ENCODE assay signal across 19 cellular contexts in genomic region chr15:70250208-70251201, GRCh38.
DNase-seq lines count a peak whose midpoint lies in the region; ATAC-seq, FAIRE-seq and TF ChIP-seq lines count a peak whose summit lies in the region.
"Had no signal": no experiment of that assay in that cellular context is flagged by ENCODE, and none has a peak within 500 bp of the region (broad histone marks: within the 10 kb centered on the region; RNA-seq: fewer than 3 reads in every experiment).

No MANE protein-coding gene starts in this region.

- H3K9me3 Mint-ChIP-seq in mesothelial cell of epicardium: no peaks in the 10 kb centered on the region
- H3K9me3 Mint-ChIP-seq: activated naive CD4-positive, alpha-beta T cell treated with anti-CD3 and anti-CD28 coated beads, Interleukin-2, amount 50 U/mL, for 24 hours had no signal

- H3K4me3 Mint-ChIP-seq in mesothelial cell of epicardium: no peak overlapping the region
- H3K4me3 Mint-ChIP-seq: activated naive CD4-positive, alpha-beta T cell treated with anti-CD3 and anti-CD28 coated beads, Interleukin-2, amount 50 U/mL, for 24 hours; immature natural killer cell had no signal

- H3K4me1 Mint-ChIP-seq in mesothelial cell of epicardium: peaks cover 50% of the 10 kb centered on the region

- no peak for ATAC-seq in Right ventricle myocardium superior (ENCODE audit: poor library complexity)
- ATAC-seq: lower lobe of right lung had no signal

- H3K36me3 Mint-ChIP-seq in mesothelial cell of epicardium: no peaks in the 10 kb centered on the region
- H3K36me3 Mint-ChIP-seq: activated naive CD4-positive, alpha-beta T cell treated with anti-CD3 and anti-CD28 coated beads, Interleukin-2, amount 50 U/mL, for 24 hours; immature natural killer cell had no signal

- peak; percentile 42 for FAIRE-seq in urothelium cell line (lab: Jason Lieb, UNC)
- FAIRE-seq: D721Med had no signal

- no peaks in the 10 kb centered on the region for H3K27me3 Mint-ChIP-seq in mesothelial cell of epicardium (ENCODE audit: low read depth)
- H3K27me3 Mint-ChIP-seq: activated naive CD4-positive, alpha-beta T cell treated with anti-CD3 and anti-CD28 coated beads, Interleukin-2, amount 50 U/mL, for 24 hours had no signal

- no peak for TF ChIP-seq CTCF in mesothelial cell of epicardium (IDR thresholded peaks at IDR 0.05; ENCODE audit: unreplicated experiment)

- peak; percentile 71 for DNase-seq in cardiac septum (ENCODE audit: low spot score)
- no peak for DNase-seq in Right ventricle myocardium superior
- DNase-seq in NCI-H82 treated with DMSO at 0.1 percent for 48 hours (lab: John Stamatoyannopoulos, UW; ENCODE audit: unreplicated experiment): peak; percentile 19
- DNase-seq in mesothelial cell of epicardium (ENCODE audit: low spot score in 2 of 2, unreplicated experiment in 2 of 2): no peak
- DNase-seq in urothelium cell line (ENCODE audit: low spot score): no peak
- no peak for DNase-seq in dermis blood vessel endothelial cell
- no peak for DNase-seq in activated naive CD4-positive, alpha-beta T cell treated with Interleukin-2 at 50 U/mL for 16 hours
- DNase-seq in NK-92 treated with Interleukin-12 subunit alpha and Interleukin-12 subunit beta, amount 100 ng/mL, for 24 hours (lab: John Stamatoyannopoulos, UW): no peak
- DNase-seq: anterior cingulate cortex; EL; immature natural killer cell; lower lobe of right lung; NCI-H1048; NCI-H2081; NCI-H524 treated with DMSO at 0.1 percent for 48 hours; stimulated activated CD4-positive, alpha-beta T cell treated with anti-CD3 and anti-CD28 coated beads, Interleukin-4, amount 100 ng/mL, for 24 hours; stimulated activated naive CD4-positive, alpha-beta T cell treated with Interleukin-2 at 50 U/mL for 16 hours had no signal

- intact Hi-C loops in cardiac septum (cut with DNase I) (no loop called here), Right ventricle myocardium superior (cut with DNase I) (no loop called here)

- peak overlapping the region; percentile 34 for H3K27ac Mint-ChIP-seq in mesothelial cell of epicardium
- H3K27ac Mint-ChIP-seq: activated naive CD4-positive, alpha-beta T cell treated with anti-CD3 and anti-CD28 coated beads, Interleukin-2, amount 50 U/mL, for 24 hours; immature natural killer cell had no signal

Comparison
In these comparisons a context has a peak if more than half of its experiments do, and no peak if none do; other contexts are left out.
1. DNase-seq: peak in cardiac septum (single experiment) and NCI-H82 treated with DMSO at 0.1 percent for 48 hours (single experiment); none in Right ventricle myocardium superior (single experiment), mesothelial cell of epicardium (0 of 2), urothelium cell line (single experiment), dermis blood vessel endothelial cell (single experiment), activated naive CD4-positive, alpha-beta T cell treated with Interleukin-2 at 50 U/mL for 16 hours (single experiment) and NK-92 treated with Interleukin-12 subunit alpha and Interleukin-12 subunit beta, amount 100 ng/mL, for 24 hours (single experiment).